Comparison of ENCODE assay signal across 1 cellular context in genomic region chr9:126527109-126527825, GRCh38.
TF ChIP-seq lines count a peak whose summit lies in the region.

No MANE protein-coding gene starts in this region.

TF ChIP-seq in HepG2, 621 proteins besides CTCF, POLR2A, EP300 and RAD21 (continued from another document and continues in another):
- TF ChIP-seq, protein P1, sequence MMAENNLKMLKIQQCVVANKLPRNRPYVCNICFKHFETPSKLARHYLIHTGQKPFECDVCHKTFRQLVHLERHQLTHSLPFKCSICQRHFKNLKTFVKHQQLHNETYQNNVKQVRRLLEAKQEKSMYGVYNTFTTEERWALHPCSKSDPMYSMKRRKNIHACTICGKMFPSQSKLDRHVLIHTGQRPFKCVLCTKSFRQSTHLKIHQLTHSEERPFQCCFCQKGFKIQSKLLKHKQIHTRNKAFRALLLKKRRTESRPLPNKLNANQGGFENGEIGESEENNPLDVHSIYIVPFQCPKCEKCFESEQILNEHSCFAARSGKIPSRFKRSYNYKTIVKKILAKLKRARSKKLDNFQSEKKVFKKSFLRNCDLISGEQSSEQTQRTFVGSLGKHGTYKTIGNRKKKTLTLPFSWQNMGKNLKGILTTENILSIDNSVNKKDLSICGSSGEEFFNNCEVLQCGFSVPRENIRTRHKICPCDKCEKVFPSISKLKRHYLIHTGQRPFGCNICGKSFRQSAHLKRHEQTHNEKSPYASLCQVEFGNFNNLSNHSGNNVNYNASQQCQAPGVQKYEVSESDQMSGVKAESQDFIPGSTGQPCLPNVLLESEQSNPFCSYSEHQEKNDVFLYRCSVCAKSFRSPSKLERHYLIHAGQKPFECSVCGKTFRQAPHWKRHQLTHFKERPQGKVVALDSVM (CRISPR knock-in tag; IDR thresholded peaks at IDR 0.05): peak; percentile 78
- TF ChIP-seq DNMT3B (CRISPR knock-in tag; conservative IDR thresholded peaks at IDR 0.05) (no peak), MBD4 (IDR thresholded peaks at IDR 0.05; ENCODE audit: borderline replicate concordance, low read length) (no peak), ZFP36L2 (CRISPR knock-in tag; IDR thresholded peaks at IDR 0.05) (no peak), PTBP1 (IDR thresholded peaks at IDR 0.05; ENCODE audit: low read depth, low read length, poor library complexity, severe bottlenecking) (no peak), SKI (IDR thresholded peaks at IDR 0.05; ENCODE audit: partially characterized antibody) (peak; percentile 81), ZNF354B (CRISPR knock-in tag; IDR thresholded peaks at IDR 0.05) (no peak), U2AF2 (IDR thresholded peaks at IDR 0.05; ENCODE audit: low read depth, low read length) (no peak), KAT2B (IDR thresholded peaks at IDR 0.05; ENCODE audit: borderline replicate concordance, low read depth, low read length) (no peak), MNT (IDR thresholded peaks at IDR 0.05) (peak; percentile 48), REL (CRISPR knock-in tag; conservative IDR thresholded peaks at IDR 0.05) (no peak), ZEB1 (IDR thresholded peaks at IDR 0.05; ENCODE audit: insufficient replicate concordance, low read depth) (no peak), ZNF414 (CRISPR knock-in tag; IDR thresholded peaks at IDR 0.05) (no peak; the same call in 1 of the 2 replicates), ZNF280D (CRISPR knock-in tag; IDR thresholded peaks at IDR 0.05) (no peak), ZNF800 (CRISPR knock-in tag; IDR thresholded peaks at IDR 0.05) (no peak), GPN1 (CRISPR knock-in tag; IDR thresholded peaks at IDR 0.05; ENCODE audit: borderline replicate concordance) (no peak), RNF219 (CRISPR knock-in tag; IDR thresholded peaks at IDR 0.05) (no peak), ATF1 (CRISPR knock-in tag; IDR thresholded peaks at IDR 0.05) (no peak)
- TF ChIP-seq, protein P2, sequence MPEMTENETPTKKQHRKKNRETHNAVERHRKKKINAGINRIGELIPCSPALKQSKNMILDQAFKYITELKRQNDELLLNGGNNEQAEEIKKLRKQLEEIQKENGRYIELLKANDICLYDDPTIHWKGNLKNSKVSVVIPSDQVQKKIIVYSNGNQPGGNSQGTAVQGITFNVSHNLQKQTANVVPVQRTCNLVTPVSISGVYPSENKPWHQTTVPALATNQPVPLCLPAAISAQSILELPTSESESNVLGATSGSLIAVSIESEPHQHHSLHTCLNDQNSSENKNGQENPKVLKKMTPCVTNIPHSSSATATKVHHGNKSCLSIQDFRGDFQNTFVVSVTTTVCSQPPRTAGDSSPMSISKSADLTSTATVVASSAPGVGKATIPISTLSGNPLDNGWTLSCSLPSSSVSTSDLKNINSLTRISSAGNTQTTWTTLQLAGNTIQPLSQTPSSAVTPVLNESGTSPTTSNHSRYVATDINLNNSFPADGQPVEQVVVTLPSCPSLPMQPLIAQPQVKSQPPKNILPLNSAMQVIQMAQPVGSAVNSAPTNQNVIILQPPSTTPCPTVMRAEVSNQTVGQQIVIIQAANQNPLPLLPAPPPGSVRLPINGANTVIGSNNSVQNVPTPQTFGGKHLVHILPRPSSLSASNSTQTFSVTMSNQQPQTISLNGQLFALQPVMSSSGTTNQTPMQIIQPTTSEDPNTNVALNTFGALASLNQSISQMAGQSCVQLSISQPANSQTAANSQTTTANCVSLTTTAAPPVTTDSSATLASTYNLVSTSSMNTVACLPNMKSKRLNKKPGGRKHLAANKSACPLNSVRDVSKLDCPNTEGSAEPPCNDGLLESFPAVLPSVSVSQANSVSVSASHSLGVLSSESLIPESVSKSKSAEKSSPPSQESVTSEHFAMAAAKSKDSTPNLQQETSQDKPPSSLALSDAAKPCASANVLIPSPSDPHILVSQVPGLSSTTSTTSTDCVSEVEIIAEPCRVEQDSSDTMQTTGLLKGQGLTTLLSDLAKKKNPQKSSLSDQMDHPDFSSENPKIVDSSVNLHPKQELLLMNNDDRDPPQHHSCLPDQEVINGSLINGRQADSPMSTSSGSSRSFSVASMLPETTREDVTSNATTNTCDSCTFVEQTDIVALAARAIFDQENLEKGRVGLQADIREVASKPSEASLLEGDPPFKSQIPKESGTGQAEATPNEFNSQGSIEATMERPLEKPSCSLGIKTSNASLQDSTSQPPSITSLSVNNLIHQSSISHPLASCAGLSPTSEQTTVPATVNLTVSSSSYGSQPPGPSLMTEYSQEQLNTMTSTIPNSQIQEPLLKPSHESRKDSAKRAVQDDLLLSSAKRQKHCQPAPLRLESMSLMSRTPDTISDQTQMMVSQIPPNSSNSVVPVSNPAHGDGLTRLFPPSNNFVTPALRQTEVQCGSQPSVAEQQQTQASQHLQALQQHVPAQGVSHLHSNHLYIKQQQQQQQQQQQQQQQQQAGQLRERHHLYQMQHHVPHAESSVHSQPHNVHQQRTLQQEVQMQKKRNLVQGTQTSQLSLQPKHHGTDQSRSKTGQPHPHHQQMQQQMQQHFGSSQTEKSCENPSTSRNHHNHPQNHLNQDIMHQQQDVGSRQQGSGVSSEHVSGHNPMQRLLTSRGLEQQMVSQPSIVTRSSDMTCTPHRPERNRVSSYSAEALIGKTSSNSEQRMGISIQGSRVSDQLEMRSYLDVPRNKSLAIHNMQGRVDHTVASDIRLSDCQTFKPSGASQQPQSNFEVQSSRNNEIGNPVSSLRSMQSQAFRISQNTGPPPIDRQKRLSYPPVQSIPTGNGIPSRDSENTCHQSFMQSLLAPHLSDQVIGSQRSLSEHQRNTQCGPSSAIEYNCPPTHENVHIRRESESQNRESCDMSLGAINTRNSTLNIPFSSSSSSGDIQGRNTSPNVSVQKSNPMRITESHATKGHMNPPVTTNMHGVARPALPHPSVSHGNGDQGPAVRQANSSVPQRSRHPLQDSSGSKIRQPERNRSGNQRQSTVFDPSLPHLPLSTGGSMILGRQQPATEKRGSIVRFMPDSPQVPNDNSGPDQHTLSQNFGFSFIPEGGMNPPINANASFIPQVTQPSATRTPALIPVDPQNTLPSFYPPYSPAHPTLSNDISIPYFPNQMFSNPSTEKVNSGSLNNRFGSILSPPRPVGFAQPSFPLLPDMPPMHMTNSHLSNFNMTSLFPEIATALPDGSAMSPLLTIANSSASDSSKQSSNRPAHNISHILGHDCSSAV (CRISPR knock-in tag; IDR thresholded peaks at IDR 0.05; ENCODE audit: borderline replicate concordance): no peak
- TF ChIP-seq, protein P3, sequence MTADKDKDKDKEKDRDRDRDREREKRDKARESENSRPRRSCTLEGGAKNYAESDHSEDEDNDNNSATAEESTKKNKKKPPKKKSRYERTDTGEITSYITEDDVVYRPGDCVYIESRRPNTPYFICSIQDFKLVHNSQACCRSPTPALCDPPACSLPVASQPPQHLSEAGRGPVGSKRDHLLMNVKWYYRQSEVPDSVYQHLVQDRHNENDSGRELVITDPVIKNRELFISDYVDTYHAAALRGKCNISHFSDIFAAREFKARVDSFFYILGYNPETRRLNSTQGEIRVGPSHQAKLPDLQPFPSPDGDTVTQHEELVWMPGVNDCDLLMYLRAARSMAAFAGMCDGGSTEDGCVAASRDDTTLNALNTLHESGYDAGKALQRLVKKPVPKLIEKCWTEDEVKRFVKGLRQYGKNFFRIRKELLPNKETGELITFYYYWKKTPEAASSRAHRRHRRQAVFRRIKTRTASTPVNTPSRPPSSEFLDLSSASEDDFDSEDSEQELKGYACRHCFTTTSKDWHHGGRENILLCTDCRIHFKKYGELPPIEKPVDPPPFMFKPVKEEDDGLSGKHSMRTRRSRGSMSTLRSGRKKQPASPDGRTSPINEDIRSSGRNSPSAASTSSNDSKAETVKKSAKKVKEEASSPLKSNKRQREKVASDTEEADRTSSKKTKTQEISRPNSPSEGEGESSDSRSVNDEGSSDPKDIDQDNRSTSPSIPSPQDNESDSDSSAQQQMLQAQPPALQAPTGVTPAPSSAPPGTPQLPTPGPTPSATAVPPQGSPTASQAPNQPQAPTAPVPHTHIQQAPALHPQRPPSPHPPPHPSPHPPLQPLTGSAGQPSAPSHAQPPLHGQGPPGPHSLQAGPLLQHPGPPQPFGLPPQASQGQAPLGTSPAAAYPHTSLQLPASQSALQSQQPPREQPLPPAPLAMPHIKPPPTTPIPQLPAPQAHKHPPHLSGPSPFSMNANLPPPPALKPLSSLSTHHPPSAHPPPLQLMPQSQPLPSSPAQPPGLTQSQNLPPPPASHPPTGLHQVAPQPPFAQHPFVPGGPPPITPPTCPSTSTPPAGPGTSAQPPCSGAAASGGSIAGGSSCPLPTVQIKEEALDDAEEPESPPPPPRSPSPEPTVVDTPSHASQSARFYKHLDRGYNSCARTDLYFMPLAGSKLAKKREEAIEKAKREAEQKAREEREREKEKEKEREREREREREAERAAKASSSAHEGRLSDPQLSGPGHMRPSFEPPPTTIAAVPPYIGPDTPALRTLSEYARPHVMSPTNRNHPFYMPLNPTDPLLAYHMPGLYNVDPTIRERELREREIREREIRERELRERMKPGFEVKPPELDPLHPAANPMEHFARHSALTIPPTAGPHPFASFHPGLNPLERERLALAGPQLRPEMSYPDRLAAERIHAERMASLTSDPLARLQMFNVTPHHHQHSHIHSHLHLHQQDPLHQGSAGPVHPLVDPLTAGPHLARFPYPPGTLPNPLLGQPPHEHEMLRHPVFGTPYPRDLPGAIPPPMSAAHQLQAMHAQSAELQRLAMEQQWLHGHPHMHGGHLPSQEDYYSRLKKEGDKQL (CRISPR knock-in tag; IDR thresholded peaks at IDR 0.05; ENCODE audit: low read depth): no peak; the same call in 1 of the 2 replicates
- TF ChIP-seq, protein P4, sequence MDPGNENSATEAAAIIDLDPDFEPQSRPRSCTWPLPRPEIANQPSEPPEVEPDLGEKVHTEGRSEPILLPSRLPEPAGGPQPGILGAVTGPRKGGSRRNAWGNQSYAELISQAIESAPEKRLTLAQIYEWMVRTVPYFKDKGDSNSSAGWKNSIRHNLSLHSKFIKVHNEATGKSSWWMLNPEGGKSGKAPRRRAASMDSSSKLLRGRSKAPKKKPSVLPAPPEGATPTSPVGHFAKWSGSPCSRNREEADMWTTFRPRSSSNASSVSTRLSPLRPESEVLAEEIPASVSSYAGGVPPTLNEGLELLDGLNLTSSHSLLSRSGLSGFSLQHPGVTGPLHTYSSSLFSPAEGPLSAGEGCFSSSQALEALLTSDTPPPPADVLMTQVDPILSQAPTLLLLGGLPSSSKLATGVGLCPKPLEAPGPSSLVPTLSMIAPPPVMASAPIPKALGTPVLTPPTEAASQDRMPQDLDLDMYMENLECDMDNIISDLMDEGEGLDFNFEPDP (CRISPR knock-in tag; conservative IDR thresholded peaks at IDR 0.05): no peak
